34 cellular contexts compared by ENCODE assay signal in the genomic region with DNA sequence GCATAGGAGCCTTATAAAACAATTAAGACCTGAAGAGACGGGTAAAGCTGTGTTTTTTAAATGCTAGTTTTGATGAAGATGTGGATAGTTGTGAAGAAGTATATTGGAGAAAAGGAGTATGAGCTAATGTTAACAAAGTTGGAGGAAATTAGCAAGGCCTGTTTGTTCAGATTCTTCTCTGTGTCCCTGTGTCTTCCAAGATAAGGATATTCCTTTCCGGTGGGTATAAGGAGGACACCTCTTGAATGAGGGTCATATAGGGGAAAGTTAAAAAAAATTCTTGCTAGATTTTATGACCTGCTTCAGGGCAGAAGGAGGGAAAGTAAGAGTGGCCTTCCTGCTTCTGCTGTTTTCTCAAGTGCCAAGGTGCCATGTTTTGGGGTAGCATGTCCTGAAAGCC. TPM values are rescaled to one million over a fixed set of nuclear protein-coding genes. Genes with fewer than 3 reads are reported as not detected.
"Had no signal": no experiment of that assay in that cellular context is flagged by ENCODE, and none has a peak within 500 bp of the region (broad histone marks: within the 10 kb centered on the region; RNA-seq: fewer than 3 reads in every experiment).

No MANE protein-coding gene starts in this region.

- H3K27me3 ChIP-seq: ascending aorta, cardiac muscle cell had no signal

- DNase-seq: activated CD4-positive, alpha-beta memory T cell treated with anti-CD3 and anti-CD28 coated beads, Interleukin-2, amount 10 ng/mL, durations not matched to agents 7 days and 5 days; activated CD4-positive, alpha-beta T cell treated with anti-CD3 and anti-CD28 coated beads for 1 hour; activated CD4-positive, alpha-beta T cell treated with anti-CD3 and anti-CD28 coated beads for 36 hours; activated CD4-positive, alpha-beta T cell treated with anti-CD3 and anti-CD28 coated beads for 48 hours; activated CD4-positive, alpha-beta T cell treated with anti-CD3 and anti-CD28 coated beads, Interleukin-2, amount 10 ng/mL, durations not matched to agents 7 days and 5 days; activated CD4-positive, alpha-beta T cell treated with anti-CD3 and anti-CD28 coated beads, Interleukin-2, amount 50 U/mL, for 48 hours; activated CD4-positive, CD25-positive, alpha-beta regulatory T cell; activated CD8-positive, alpha-beta memory T cell treated with anti-CD3 and anti-CD28 coated beads for 24 hours; activated CD8-positive, alpha-beta memory T cell treated with anti-CD3 and anti-CD28 coated beads, Interleukin-2, amount 10 ng/mL, durations not matched to agents 7 days and 5 days; activated CD8-positive, alpha-beta memory T cell treated with anti-CD3 and anti-CD28 coated beads, Interleukin-2, amount 50 U/mL, for 48 hours; activated CD8-positive, alpha-beta T cell treated with anti-CD3 and anti-CD28 coated beads, Interleukin-2, amount 10 ng/mL, durations not matched to agents 7 days and 5 days; activated effector memory CD4-positive, alpha-beta T cell treated with Interleukin-2 at 50 U/mL for 16 hours; activated gamma-delta T cell; activated naive CD4-positive, alpha-beta T cell treated with anti-CD3 and anti-CD28 coated beads, Interleukin-2, amount 10 ng/mL, durations not matched to agents 7 days and 5 days; activated naive CD4-positive, alpha-beta T cell treated with Interleukin-2 at 50 U/mL for 16 hours; activated naive CD8-positive, alpha-beta T cell treated with anti-CD3 and anti-CD28 coated beads, Interleukin-2, amount 10 ng/mL, durations not matched to agents 7 days and 5 days; activated naive CD8-positive, alpha-beta T cell treated with anti-CD3 and anti-CD28 coated beads, Interleukin-2, amount 50 U/mL, for 24 hours; activated T-cell treated with anti-CD3 and anti-CD28 coated beads, Interleukin-2, amount 50 U/mL, for 24 hours; activated T-cell treated with anti-CD3 and anti-CD28 coated beads, Interleukin-2, amount 50 U/mL, for 48 hours; amygdala; anterior cingulate cortex; caudate nucleus; cerebellar nuclear complex; T-helper 1 cell; T-helper 2 cell; T-helper 9 cell; WERI-Rb-1 had no signal

- H3K4me3 ChIP-seq: ascending aorta, cardiac muscle cell had no signal

- H3K9me3 ChIP-seq: ascending aorta had no signal

- H3K36me3 ChIP-seq: ascending aorta, cardiac muscle cell, WERI-Rb-1 had no signal

- H3K4me1 ChIP-seq: ascending aorta had no signal

- ATAC-seq: activated CD4-positive, alpha-beta T cell treated with anti-CD3 and anti-CD28 coated beads for 36 hours; activated CD4-positive, CD25-positive, alpha-beta regulatory T cell treated with anti-CD3 and anti-CD28 coated beads, Interleukin-2, amount 50 U/mL, for 24 hours; activated CD8-positive, alpha-beta memory T cell treated with anti-CD3 and anti-CD28 coated beads, Interleukin-2, amount 10 ng/mL, durations not matched to agents 7 days and 5 days; activated CD8-positive, alpha-beta T cell treated with anti-CD3 and anti-CD28 coated beads, Interleukin-2, amount 10 ng/mL, durations not matched to agents 7 days and 5 days; activated naive CD8-positive, alpha-beta T cell treated with anti-CD3 and anti-CD28 coated beads, Interleukin-2, amount 50 U/mL, for 24 hours; WTC11 had no signal

- FAIRE-seq: bronchial epithelial cell had no signal

- H3K27ac ChIP-seq: ascending aorta, cardiac muscle cell, WERI-Rb-1 had no signal

RNA-seq across cellular contexts. Expression of a gene that starts 59.0 kb away (rescaled TPM):
- total RNA-seq: activated CD4-positive, alpha-beta T cell treated with anti-CD3 and anti-CD28 coated beads for 36 hours; activated CD8-positive, alpha-beta memory T cell treated with anti-CD3 and anti-CD28 coated beads, Interleukin-2, amount 10 ng/mL, durations not matched to agents 7 days and 5 days; activated CD8-positive, alpha-beta T cell treated with anti-CD3 and anti-CD28 coated beads, Interleukin-2, amount 10 ng/mL, durations not matched to agents 7 days and 5 days; activated naive CD8-positive, alpha-beta T cell treated with anti-CD3 and anti-CD28 coated beads, Interleukin-2, amount 10 ng/mL, durations not matched to agents 7 days and 5 days; activated T-helper 2 cell treated with anti-CD3 and anti-CD28 coated beads, Interferon-gamma antibody, Interleukin-2, Interleukin-4, amounts not matched to agents 10 μg/mL and 5 μg/mL and 100 μg/mL, durations not matched to agents 14 hours and 24 hours and 36 hours; chondrocyte had no signal
